11 cellular contexts compared by ENCODE assay signal in genomic region chr15:80619677-80620076, GRCh38.
DNase-seq lines count a peak whose midpoint lies in the region; ATAC-seq and TF ChIP-seq lines count a peak whose summit lies in the region.
"Had no signal": no experiment of that assay in that cellular context is flagged by ENCODE, and none has a peak within 500 bp of the region (broad histone marks: within the 10 kb centered on the region; RNA-seq: fewer than 3 reads in every experiment).

No MANE protein-coding gene starts in this region.

- H4K5ac ChIP-seq in IMR-90 (ENCODE audit: low read depth, low read length): peak overlapping the region; percentile 87; the same call in 1 of the 2 replicates

- peak; percentile 38 for TF ChIP-seq RAD21 in IMR-90 (IDR thresholded peaks at IDR 0.05; ENCODE audit: low read length)

- H3K36me3 ChIP-seq in IMR-90 (ENCODE audit: control insufficient read depth, insufficient read depth, low read length): no peaks in the 10 kb centered on the region
- no peaks in the 10 kb centered on the region for H3K36me3 ChIP-seq in brain microvascular endothelial cell (replicated peaks)
- no peaks in the 10 kb centered on the region for H3K36me3 ChIP-seq in ovary
- H3K36me3 ChIP-seq: stomach had no signal

- peak overlapping the region; percentile 48 for H2AK5ac ChIP-seq in IMR-90 (ENCODE audit: low read depth, low read length)

- peak overlapping the region; percentile 25; the same call in 1 of the 2 replicates for H3K9ac ChIP-seq in IMR-90 (ENCODE audit: low read depth, low read length)

- TF ChIP-seq CTCF in AG04450 (IDR thresholded peaks at IDR 0.05; ENCODE audit: low read depth, low read length) (peak; percentile 44), IMR-90 (conservative IDR thresholded peaks at IDR 0.05; ENCODE audit: low read depth, low read length) (peak; percentile 33; the same call in 1 of the 2 replicates), brain microvascular endothelial cell (IDR thresholded peaks at IDR 0.05; ENCODE audit: low read depth, low read length, missing control alignments) (peak; percentile 39), ovary (IDR thresholded peaks at IDR 0.05) (no peak), endothelial cell (IDR thresholded peaks at IDR 0.05; ENCODE audit: unreplicated experiment) (no peak)

- 0 out of 2 replicates have a peak overlapping the region, but pooled peaks have one; percentile 3 for H3K56ac ChIP-seq in IMR-90 (ENCODE audit: extremely low read depth, insufficient read depth, low read length)

- H3K4me2 ChIP-seq in IMR-90 (ENCODE audit: low read depth, low read length): peak overlapping the region; percentile 16; the same call in 1 of the 2 replicates

- H3K4me1 ChIP-seq in IMR-90 (ENCODE audit: control insufficient read depth, insufficient read depth, low read length) (peaks cover 32% of the 10 kb centered on the region), ovary (ENCODE audit: insufficient read depth) (peaks cover 7% of the 10 kb centered on the region)

- H4K20me1 ChIP-seq in IMR-90 (ENCODE audit: insufficient read depth, low read length): no peaks in the 10 kb centered on the region

- TF ChIP-seq EP300 in ovary (IDR thresholded peaks at IDR 0.05): no peak

- intact Hi-C loops in IMR-90 (cut with micrococcal nuclease): loop anchor here (1.0 to 2.0 kb wide), 3 partner anchors 77 to 163 kb away; no protein-coding TSS in a partner anchor
- intact Hi-C loops in ovary (cut with DNase I): no loop called here

- 67% methylated on average over 1 of the region's 1 CpG; no CpG with 5 or more reads in 1 of the 2 experiments for WGBS in IMR-90 (ENCODE audit: extremely low coverage in 2 of 2, insufficient read length in 1 of 2), 2 experiments
- 4 to 11% (median 5%) methylated on average over 1 of the region's 1 CpG for WGBS in ovary, 3 donors

- H3K27me3 Mint-ChIP-seq in endothelial cell (ENCODE audit: unreplicated experiment): peaks cover 5% of the 10 kb centered on the region

- CTCF ChIA-PET in AG04450 (lab: Charles Lee): interaction anchor here (0.6 to 4.4 kb wide), 17 partner anchors 10 to 349 kb away, joined by 3 to 27 read pairs (median 4); partner anchors contain the start of gene CEMIP
- CTCF ChIA-PET in IMR-90 (lab: Yijun Ruan, JAX): interaction anchor here (0.8 to 2.2 kb wide), 5 partner anchors 39 to 157 kb away, joined by 3 to 11 read pairs (median 3); no protein-coding TSS in a partner anchor

- BruUV-seq in IMR-90 (replicated peaks; lab: Mats Ljungman, UMichigan): no TSS peak

- no peaks in the 10 kb centered on the region; the same call in 1 of the 2 replicates for H3K9me3 ChIP-seq in AG04450 (ENCODE audit: control insufficient read depth, insufficient read depth, low read length)
- H3K9me3 ChIP-seq in IMR-90 (ENCODE audit: control insufficient read depth, insufficient read depth, low read length): 0 out of 2 replicates have a peak, but pooled peaks cover under 1% of the 10 kb centered on the region
- no peaks in the 10 kb centered on the region for H3K9me3 ChIP-seq in ovary

- peak overlapping the region; percentile 68; the same call in 1 of the 2 replicates for H2BK20ac ChIP-seq in IMR-90 (ENCODE audit: low read depth, low read length)

- H3K27ac Mint-ChIP-seq in endothelial cell (ENCODE audit: unreplicated experiment): no peak overlapping the region
- H3K27ac Mint-ChIP-seq: activated CD4-positive, alpha-beta memory T cell treated with anti-CD3 and anti-CD28 coated beads for 36 hours had no signal

- H2AK9ac ChIP-seq in IMR-90 (replicated peaks; ENCODE audit: low read depth, low read length, poor library complexity): no peak overlapping the region

- DNase-seq in AG04450 (ENCODE audit: low read depth, low spot score) (no peak), IMR-90 (peak; percentile 43), brain microvascular endothelial cell (no peak), kidney tubule cell (ENCODE audit: low spot score) (peak; percentile 17), epidermal melanocyte (ENCODE audit: insufficient read length, low spot score) (no peak), ovary (no peak), endothelial cell (ENCODE audit: low spot score) (no peak)
- DNase-seq: activated CD4-positive, alpha-beta memory T cell treated with anti-CD3 and anti-CD28 coated beads for 36 hours; stomach had no signal

- no peaks in the 10 kb centered on the region for H3K9me3 Mint-ChIP-seq in endothelial cell (ENCODE audit: unreplicated experiment)
- H3K9me3 Mint-ChIP-seq: central memory CD8-positive, alpha-beta T cell had no signal

- peak overlapping the region; percentile 80 for H2BK5ac ChIP-seq in IMR-90 (ENCODE audit: low read depth, low read length, poor library complexity, severe bottlenecking)

- dilution Hi-C loops in IMR-90 (cut with HindIII; ENCODE audit: low sequenced_read_pairs, unreplicated experiment): no loop called here

- H2BK120ac ChIP-seq in IMR-90 (ENCODE audit: low read depth, low read length): peak overlapping the region; percentile 64

- H2AFZ ChIP-seq in IMR-90 (replicated peaks; ENCODE audit: low read length, poor library complexity): no peak overlapping the region

- H3K23ac ChIP-seq in IMR-90 (ENCODE audit: low read depth, low read length): peak overlapping the region; percentile 64; the same call in 1 of the 2 replicates

- no peaks in the 10 kb centered on the region for H3K27me3 ChIP-seq in AG04450 (ENCODE audit: control insufficient read depth, insufficient read depth, low read length)
- H3K27me3 ChIP-seq in IMR-90 (ENCODE audit: control insufficient read depth, insufficient read depth, low read length): no peaks in the 10 kb centered on the region
- H3K27me3 ChIP-seq in brain microvascular endothelial cell (replicated peaks): no peaks in the 10 kb centered on the region
- H3K27me3 ChIP-seq in ovary: no peaks in the 10 kb centered on the region
- H3K27me3 ChIP-seq: stomach had no signal

- H4K91ac ChIP-seq in IMR-90 (ENCODE audit: insufficient read depth, low read depth, low read length): peak overlapping the region; percentile 41; the same call in 1 of the 2 replicates

- ATAC-seq in IMR-90 (ENCODE audit: low read depth) (peak; percentile 54), HG03045 (IDR thresholded peaks at IDR 0.05; ENCODE audit: unreplicated experiment) (no peak)

- H3K36me3 Mint-ChIP-seq in endothelial cell (ENCODE audit: low read depth, unreplicated experiment): no peaks in the 10 kb centered on the region
- H3K36me3 Mint-ChIP-seq: activated CD4-positive, alpha-beta memory T cell treated with anti-CD3 and anti-CD28 coated beads for 36 hours had no signal

- peak overlapping the region; percentile 42 for H3K4ac ChIP-seq in IMR-90 (ENCODE audit: low read depth, low read length)

- H3K79me1 ChIP-seq in IMR-90 (ENCODE audit: low read depth in 1 of 2, low read length in 2 of 2): no peaks in the 10 kb centered on the region; a peak in 1 of 4 replicates

- H2BK15ac ChIP-seq in IMR-90 (ENCODE audit: low read depth, low read length): peak overlapping the region; percentile 77

- H4K8ac ChIP-seq in IMR-90 (ENCODE audit: low read depth in 2 of 2, low read length in 2 of 2): peak overlapping the region; percentile 47 to 68

- in situ Hi-C loops in IMR-90 (cut with MboI; ENCODE audit: low sequenced_read_pairs): no loop called here
- in situ Hi-C loops in brain microvascular endothelial cell (cut with HindIII; ENCODE audit: low pct_ligation_motif_present, low sequenced_read_pairs): no loop called here

- POLR2A ChIA-PET in AG04450 (lab: Yijun Ruan, JAX): interaction anchor here (1.1 kb wide), 1 partner anchor 159 kb away, joined by 4 read pairs; the partner anchor contains the start of gene CEMIP
- POLR2A ChIA-PET in IMR-90 (lab: Charles Lee; ENCODE audit: unreplicated experiment): interaction anchor here (1.0 kb wide), 1 partner anchor 160 kb away, joined by 5 read pairs; the partner anchor contains the start of gene CEMIP

- peak overlapping the region; percentile 83 for H3K18ac ChIP-seq in IMR-90 (ENCODE audit: low read depth, low read length)

- no peak overlapping the region for H3K4me3 Mint-ChIP-seq in endothelial cell (ENCODE audit: unreplicated experiment)
- H3K4me3 Mint-ChIP-seq: activated CD4-positive, alpha-beta memory T cell treated with anti-CD3 and anti-CD28 coated beads for 36 hours; central memory CD8-positive, alpha-beta T cell had no signal

- no peak overlapping the region; the same call in 1 of the 2 replicates for H3K14ac ChIP-seq in IMR-90 (replicated peaks; ENCODE audit: low read depth, low read length)

- H3K4me3 ChIP-seq in AG04450 (ENCODE audit: low read depth, low read length) (no peak overlapping the region), IMR-90 (ENCODE audit: insufficient read depth, low read depth, low read length) (no peak overlapping the region), brain microvascular endothelial cell (ENCODE audit: low read depth, low read length) (no peak overlapping the region), ovary (no peak overlapping the region)
- H3K4me3 ChIP-seq: stomach had no signal

- peaks cover 18% of the 10 kb centered on the region for H3K9me1 ChIP-seq in IMR-90 (ENCODE audit: insufficient read depth, low read length)

- no peak overlapping the region for H3K27ac ChIP-seq in AG04450 (ENCODE audit: low read depth, low read length)
- H3K27ac ChIP-seq in IMR-90 (ENCODE audit: insufficient read depth, low read length): peak overlapping the region; percentile 47; the same call in 1 of the 2 replicates
- no peak overlapping the region for H3K27ac ChIP-seq in brain microvascular endothelial cell
- no peak overlapping the region for H3K27ac ChIP-seq in ovary
- H3K27ac ChIP-seq: stomach had no signal

- TF ChIP-seq POLR2A in IMR-90 (IDR thresholded peaks at IDR 0.05; ENCODE audit: low read depth, low read length): no peak
- no peak for TF ChIP-seq POLR2A in ovary (IDR thresholded peaks at IDR 0.05)

- H3K4me1 Mint-ChIP-seq in endothelial cell (ENCODE audit: unreplicated experiment): peaks cover 6% of the 10 kb centered on the region
- H3K4me1 Mint-ChIP-seq: central memory CD8-positive, alpha-beta T cell had no signal

TF ChIP-seq in IMR-90, 13 proteins besides CTCF, POLR2A, EP300 and RAD21:
- 0 out of 2 replicates have a peak, but pooled peaks have one; percentile 25 for TF ChIP-seq SMC3 (IDR thresholded peaks at IDR 0.05; ENCODE audit: low read depth, low read length)
- TF ChIP-seq FOS (IDR thresholded peaks at IDR 0.05; ENCODE audit: low read depth, low read length): no peak

Comparison
In these comparisons a context has a peak if more than half of its experiments do, and no peak if none do; other contexts are left out.
1. DNase-seq: peak in IMR-90 (single experiment) and kidney tubule cell (single experiment); none in AG04450 (single experiment), brain microvascular endothelial cell (single experiment), epidermal melanocyte (single experiment), ovary (0 of 5) and endothelial cell (single experiment).
2. CTCF ChIP-seq: peak in AG04450 (single experiment), IMR-90 (single experiment) and brain microvascular endothelial cell (single experiment); none in ovary (0 of 3) and endothelial cell (single experiment).